Comparison of ENCODE assay signal across 20 cellular contexts in the genomic region with DNA sequence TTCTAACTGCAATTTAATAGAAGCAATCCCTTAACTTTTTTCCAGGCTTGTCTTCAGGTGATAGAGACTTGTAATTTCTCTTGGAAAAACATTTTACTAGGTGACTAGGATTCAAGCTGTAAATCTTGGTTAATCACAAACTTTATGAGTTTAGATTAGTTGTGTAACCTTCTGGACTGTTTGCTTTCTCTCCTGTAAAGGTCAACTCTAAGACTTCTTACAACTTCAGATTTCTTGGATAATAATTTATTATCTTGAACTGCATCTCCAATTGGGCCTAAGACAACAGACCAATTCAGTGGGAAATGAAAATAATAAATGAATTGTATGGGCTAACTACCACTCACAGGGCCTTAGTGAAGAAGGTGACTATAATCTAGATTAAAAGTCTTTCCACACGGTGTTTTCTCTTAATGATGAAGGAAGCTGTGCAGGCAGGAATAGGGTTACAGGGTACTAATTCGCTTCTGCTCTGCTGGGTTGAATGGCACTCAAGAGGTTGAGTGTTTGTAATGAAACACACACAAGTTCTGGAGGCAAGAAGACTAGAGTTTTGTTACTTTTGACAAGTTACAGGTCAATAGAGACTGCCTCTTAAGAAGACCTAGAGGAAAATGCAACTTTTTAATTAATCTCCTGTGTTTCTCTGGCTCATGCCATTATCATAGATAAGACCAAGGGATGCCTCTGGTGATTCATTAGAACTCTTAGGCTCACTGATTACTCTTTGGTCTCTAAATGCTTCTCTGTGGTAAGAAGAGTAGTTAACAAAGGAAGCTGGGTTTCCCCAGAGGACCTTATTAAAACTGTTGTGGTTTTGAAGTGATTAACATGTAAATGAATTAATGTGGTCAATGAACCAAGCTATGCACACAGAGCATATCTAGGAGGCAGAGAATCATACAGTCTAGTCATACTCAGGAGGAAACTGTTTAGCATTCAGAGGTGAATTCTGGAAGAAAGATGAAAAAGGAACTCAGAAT. TPM values are rescaled to one million over a fixed set of nuclear protein-coding genes. Genes with fewer than 3 reads are reported as not detected.
DNase-seq lines count a peak whose midpoint lies in the region; ATAC-seq and TF ChIP-seq lines count a peak whose summit lies in the region.
"Had no signal": no experiment of that assay in that cellular context is flagged by ENCODE, and none has a peak within 500 bp of the region (broad histone marks: within the 10 kb centered on the region; RNA-seq: fewer than 3 reads in every experiment).

No MANE protein-coding gene starts in this region.

- no peaks in the 10 kb centered on the region for H3K9me3 ChIP-seq in CD4-positive, CD25-positive, alpha-beta regulatory T cell (ENCODE audit: control insufficient read depth in 2 of 2, low read length in 2 of 2)

- H3K4me1 Mint-ChIP-seq in CD4-positive, CD25-positive, alpha-beta regulatory T cell: peaks cover 9 to 26% (median 14%) of the 10 kb centered on the region in 4 donors
- H3K4me1 Mint-ChIP-seq in activated B cell treated with CpG ODN at 0.5 μM for 24 hours: no peaks in the 10 kb centered on the region
- H3K4me1 Mint-ChIP-seq in memory B cell: peaks cover 2% of the 10 kb centered on the region

- intact Hi-C loops in activated B cell treated with CpG ODN at 0.5 μM for 24 hours (cut with micrococcal nuclease): no loop called here

- POLR2A ChIA-PET in activated B cell treated with CpG ODN at 0.5 μM for 24 hours (lab: Charles Lee): no interaction called here

- peaks cover 10% of the 10 kb centered on the region for H3K4me1 ChIP-seq in CD4-positive, CD25-positive, alpha-beta regulatory T cell (ENCODE audit: control insufficient read depth, insufficient read depth, low read length, poor library complexity, severe bottlenecking)

- H3K36me3 ChIP-seq in CD4-positive, CD25-positive, alpha-beta regulatory T cell (ENCODE audit: control insufficient read depth, insufficient read depth, low read length): no peaks in the 10 kb centered on the region

- peak; percentile 83 to 86 for ATAC-seq in CD4-positive, CD25-positive, alpha-beta regulatory T cell (ENCODE audit: low read depth in 2 of 2)
- ATAC-seq in activated B cell treated with CpG ODN at 0.5 μM for 24 hours (ENCODE audit: low read depth) (peak; percentile 14), memory B cell (ENCODE audit: low read depth) (peak; percentile 21)

- TF ChIP-seq CTCF in activated B cell treated with CpG ODN at 0.5 μM for 24 hours (IDR thresholded peaks at IDR 0.05): no peak

- no peak overlapping the region for H3K4me3 Mint-ChIP-seq in CD4-positive, CD25-positive, alpha-beta regulatory T cell
- H3K4me3 Mint-ChIP-seq in activated B cell treated with CpG ODN at 0.5 μM for 24 hours (no peak overlapping the region), memory B cell (no peak overlapping the region)
- H3K4me3 Mint-ChIP-seq: CD8-positive, alpha-beta memory T cell had no signal

- no peaks in the 10 kb centered on the region for H3K36me3 Mint-ChIP-seq in CD4-positive, CD25-positive, alpha-beta regulatory T cell
- H3K36me3 Mint-ChIP-seq in activated B cell treated with CpG ODN at 0.5 μM for 24 hours (ENCODE audit: low read depth): no peaks in the 10 kb centered on the region
- H3K36me3 Mint-ChIP-seq in memory B cell: no peaks in the 10 kb centered on the region
- H3K36me3 Mint-ChIP-seq: CD8-positive, alpha-beta memory T cell had no signal

- H3K27me3 Mint-ChIP-seq in CD4-positive, CD25-positive, alpha-beta regulatory T cell: no peaks in the 10 kb centered on the region
- H3K27me3 Mint-ChIP-seq in activated B cell treated with CpG ODN at 0.5 μM for 24 hours (peaks cover 32% of the 10 kb centered on the region), memory B cell (peaks cover 9% of the 10 kb centered on the region)

- peak in 2 of 3 donors; percentile 29 to 47 for DNase-seq in CD4-positive, CD25-positive, alpha-beta regulatory T cell
- DNase-seq in Daoy (ENCODE audit: low read depth) (peak; percentile 32), activated B cell treated with CpG ODN at 0.5 μM for 24 hours (no peak), memory B cell (ENCODE audit: low spot score in 2 of 2) (no peak), ecto neural progenitor cell (ENCODE audit: low spot score) (no peak), amygdala (lab: John Stamatoyannopoulos, UW) (no peak), ACHN (no peak), AG08396 (ENCODE audit: low spot score) (no peak)
- DNase-seq: activated CD4-positive, alpha-beta T cell treated with anti-CD3 and anti-CD28 coated beads, Interleukin-2, amount 50 U/mL, for 1 hour; activated naive CD4-positive, alpha-beta T cell; caudate nucleus; HCEC 1CT; NCI-H2029 treated with DMSO at 0.1 percent for 48 hours; NCI-H69; stimulated activated CD4-positive, alpha-beta T cell treated with anti-CD3 and anti-CD28 coated beads, Interleukin-2, amount 100 ng/mL, for 48 hours; stimulated activated naive CD4-positive, alpha-beta T cell had no signal

- in situ Hi-C loops in ACHN (cut with HindIII; ENCODE audit: low pct_ligation_motif_present, low pct_unique_long_range_greater_than_20kb, low sequenced_read_pairs): no loop called here

- H3K4me3 ChIP-seq in CD4-positive, CD25-positive, alpha-beta regulatory T cell (ENCODE audit: low read depth, low read length): no peak overlapping the region

- H3K27ac Mint-ChIP-seq in CD4-positive, CD25-positive, alpha-beta regulatory T cell: no peak overlapping the region
- H3K27ac Mint-ChIP-seq in activated B cell treated with CpG ODN at 0.5 μM for 24 hours (no peak overlapping the region), memory B cell (no peak overlapping the region)

- CTCF ChIA-PET in activated B cell treated with CpG ODN at 0.5 μM for 24 hours (lab: Charles Lee): no interaction called here

- no peaks in the 10 kb centered on the region for H3K27me3 ChIP-seq in CD4-positive, CD25-positive, alpha-beta regulatory T cell (ENCODE audit: control insufficient read depth, insufficient read depth, low read length)

- H3K9me3 Mint-ChIP-seq in CD4-positive, CD25-positive, alpha-beta regulatory T cell: peaks cover 0 to 2% (median 0%) of the 10 kb centered on the region in 7 donors
- H3K9me3 Mint-ChIP-seq in activated B cell treated with CpG ODN at 0.5 μM for 24 hours (peaks cover 13% of the 10 kb centered on the region), memory B cell (peaks cover 8% of the 10 kb centered on the region)

- H3K27ac ChIP-seq in CD4-positive, CD25-positive, alpha-beta regulatory T cell (ENCODE audit: insufficient read depth, low read length, poor library complexity, severe bottlenecking): no peak overlapping the region

RNA-seq across cellular contexts. Expression of a gene that starts 30.0 kb away (rescaled TPM):
- not detected for total RNA-seq in CD4-positive, CD25-positive, alpha-beta regulatory T cell
- under 1 TPM in 1 of 4 donors, not detected in 3; 0.18 TPM for polyA plus RNA-seq in CD4-positive, CD25-positive, alpha-beta regulatory T cell
- total RNA-seq in Daoy (2014; rRNA removed; shearing (Covaris generic)): not detected in 2 replicates
- total RNA-seq in activated B cell treated with CpG ODN at 0.5 μM for 24 hours: not detected in 2 replicates
- total RNA-seq: CD8-positive, alpha-beta memory T cell; glomerular endothelial cell; RPMI7951 had no signal
- polyA plus RNA-seq: CD8-positive, alpha-beta memory T cell; keratinocyte had no signal

RNA-seq across cellular contexts. Expression of a gene that starts 50.0 kb away (rescaled TPM):
- not detected for total RNA-seq in CD4-positive, CD25-positive, alpha-beta regulatory T cell
- not detected for polyA plus RNA-seq in CD4-positive, CD25-positive, alpha-beta regulatory T cell
- total RNA-seq in Daoy (2014; rRNA removed; shearing (Covaris generic)): not detected in 2 replicates
- total RNA-seq in activated B cell treated with CpG ODN at 0.5 μM for 24 hours: not detected in 2 replicates
- total RNA-seq: CD8-positive, alpha-beta memory T cell; glomerular endothelial cell; RPMI7951 had no signal
- polyA plus RNA-seq: CD8-positive, alpha-beta memory T cell; keratinocyte had no signal

Comparison
In these comparisons a context has a peak if more than half of its experiments do, and no peak if none do; other contexts are left out.
1. ATAC-seq: peak in every context shown above with its lines; median percentile 84 in CD4-positive, CD25-positive, alpha-beta regulatory T cell; 21 in memory B cell; 14 in activated B cell treated with CpG ODN at 0.5 μM for 24 hours.
2. DNase-seq: peak in CD4-positive, CD25-positive, alpha-beta regulatory T cell (2 of 3) and Daoy (single experiment); none in activated B cell treated with CpG ODN at 0.5 μM for 24 hours (single experiment), memory B cell (0 of 2), ecto neural progenitor cell (single experiment), amygdala (0 of 56), ACHN (single experiment) and AG08396 (single experiment).